34 cellular contexts compared by ENCODE assay signal in the genomic region with DNA sequence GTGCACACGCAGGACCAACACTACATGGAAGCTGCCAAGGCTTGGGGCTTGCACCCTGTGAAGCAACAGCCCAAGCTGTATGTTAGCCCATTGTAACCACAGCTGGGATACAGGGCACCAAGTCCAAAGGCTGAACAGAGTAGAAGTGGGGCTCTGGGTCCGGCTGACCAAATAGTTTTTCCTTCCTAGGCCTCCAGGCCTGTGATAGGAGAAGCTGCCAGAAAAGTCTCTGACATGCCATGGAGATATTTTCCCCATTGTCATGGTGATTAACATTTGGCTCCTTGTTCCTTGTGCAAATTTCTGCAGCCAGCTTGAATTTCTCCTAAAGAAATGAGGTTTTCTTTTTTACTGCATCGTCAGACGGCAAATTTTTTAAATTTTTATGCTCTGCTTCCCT.
"Had no signal": no experiment of that assay in that cellular context is flagged by ENCODE, and none has a peak within 500 bp of the region (broad histone marks: within the 10 kb centered on the region; RNA-seq: fewer than 3 reads in every experiment).

No MANE protein-coding gene starts in this region.

- H3K4me3 Mint-ChIP-seq: activated CD4-positive, alpha-beta T cell treated with anti-CD3 and anti-CD28 coated beads for 36 hours; activated CD4-positive, alpha-beta T cell treated with anti-CD3 and anti-CD28 coated beads, Interleukin-2, amount 10 ng/mL, durations not matched to agents 7 days and 5 days; activated CD8-positive, alpha-beta T cell treated with anti-CD3 and anti-CD28 coated beads for 36 hours; activated naive CD8-positive, alpha-beta T cell; activated T-cell treated with anti-CD3 and anti-CD28 coated beads, Interleukin-2, amount 50 U/mL, for 4 hours; activated T-helper 17 cell treated with anti-CD3 and anti-CD28 coated beads, Interleukin-2, amount 50 U/mL, for 72 hours; brain; endodermal cell; T-helper 17 cell; T-helper 2 cell treated with Interferon-gamma antibody and Interleukin-4, amounts not matched to agents 5 μg/mL and 100 μg/mL, for 36 hours had no signal

- H3K27ac Mint-ChIP-seq: activated CD4-positive, alpha-beta T cell treated with anti-CD3 and anti-CD28 coated beads for 36 hours; activated CD4-positive, alpha-beta T cell treated with anti-CD3 and anti-CD28 coated beads, Interleukin-2, amount 10 ng/mL, durations not matched to agents 7 days and 5 days; activated CD8-positive, alpha-beta T cell treated with anti-CD3 and anti-CD28 coated beads for 36 hours; activated naive CD8-positive, alpha-beta T cell; activated T-helper 17 cell treated with anti-CD3 and anti-CD28 coated beads, Interleukin-2, amount 50 U/mL, for 72 hours; brain; endodermal cell; T-helper 17 cell; T-helper 2 cell treated with Interferon-gamma antibody and Interleukin-4, amounts not matched to agents 5 μg/mL and 100 μg/mL, for 36 hours had no signal

- H3K9me3 Mint-ChIP-seq: activated CD8-positive, alpha-beta T cell treated with anti-CD3 and anti-CD28 coated beads for 36 hours; activated T-cell treated with anti-CD3 and anti-CD28 coated beads, Interleukin-2, amount 50 U/mL, for 4 hours; T-helper 2 cell treated with Interferon-gamma antibody and Interleukin-4, amounts not matched to agents 5 μg/mL and 100 μg/mL, for 36 hours had no signal

- H3K4me1 Mint-ChIP-seq: T-helper 17 cell had no signal

- FAIRE-seq: astrocyte had no signal

- H3K27me3 ChIP-seq: breast epithelium, cardiac muscle cell, colonic mucosa, dorsolateral prefrontal cortex, foreskin keratinocyte, gastroesophageal sphincter had no signal

- H3K4me1 ChIP-seq: breast epithelium, colonic mucosa, foreskin keratinocyte, gastroesophageal sphincter had no signal

- H3K27me3 Mint-ChIP-seq: activated CD4-positive, alpha-beta T cell treated with anti-CD3 and anti-CD28 coated beads for 36 hours; activated CD4-positive, alpha-beta T cell treated with anti-CD3 and anti-CD28 coated beads, Interleukin-2, amount 10 ng/mL, durations not matched to agents 7 days and 5 days; activated CD8-positive, alpha-beta T cell treated with anti-CD3 and anti-CD28 coated beads for 36 hours; activated naive CD8-positive, alpha-beta T cell; activated T-helper 17 cell treated with anti-CD3 and anti-CD28 coated beads, Interleukin-2, amount 50 U/mL, for 72 hours; brain; T-helper 17 cell had no signal

- DNase-seq: activated CD4-positive, alpha-beta T cell treated with anti-CD3 and anti-CD28 coated beads for 36 hours; activated CD4-positive, alpha-beta T cell treated with anti-CD3 and anti-CD28 coated beads, Interleukin-2, amount 10 ng/mL, durations not matched to agents 7 days and 5 days; activated CD4-positive, alpha-beta T cell treated with anti-CD3 and anti-CD28 coated beads, Interleukin-2, amount 50 U/mL, for 4 hours; activated CD4-positive, CD25-positive, alpha-beta regulatory T cell; activated CD4-positive, CD25-positive, alpha-beta regulatory T cell treated with anti-CD3 and anti-CD28 coated beads, Interleukin-2, amount 50 U/mL, for 72 hours; activated CD8-positive, alpha-beta memory T cell treated with anti-CD3 and anti-CD28 coated beads for 24 hours; activated CD8-positive, alpha-beta T cell treated with anti-CD3 and anti-CD28 coated beads for 36 hours; activated effector memory CD4-positive, alpha-beta T cell treated with Interleukin-2 at 50 U/mL for 16 hours; activated gamma-delta T cell treated with Interleukin-2 at 50 U/mL for 16 hours; activated naive CD4-positive, alpha-beta T cell treated with anti-CD3 and anti-CD28 coated beads, Interleukin-2, amount 50 U/mL, for 16 hours; activated naive CD4-positive, alpha-beta T cell treated with Interleukin-2 at 50 U/mL for 16 hours; activated T-cell treated with anti-CD3 and anti-CD28 coated beads, Interleukin-2, amount 50 U/mL, for 4 hours; amniotic stem cell; anterior cingulate cortex; central memory CD4-positive, alpha-beta T cell; cerebellar nuclear complex; colonic mucosa; dorsolateral prefrontal cortex; effector memory CD4-positive, alpha-beta T cell; endodermal cell; foreskin keratinocyte; T-helper 1 cell; T-helper 17 cell; T1000; WERI-Rb-1 had no signal

- H3K9me3 ChIP-seq: breast epithelium, colonic mucosa, gastroesophageal sphincter had no signal

- H3K36me3 Mint-ChIP-seq: activated naive CD8-positive, alpha-beta T cell; brain had no signal

- H3K4me3 ChIP-seq: breast epithelium, cardiac muscle cell, colonic mucosa, dorsolateral prefrontal cortex, gastroesophageal sphincter had no signal

- ATAC-seq: activated CD4-positive, alpha-beta T cell treated with anti-CD3 and anti-CD28 coated beads for 36 hours; activated CD8-positive, alpha-beta T cell treated with anti-CD3 and anti-CD28 coated beads for 36 hours; activated T-cell treated with anti-CD3 and anti-CD28 coated beads, Interleukin-2, amount 50 U/mL, for 4 hours; activated T-helper 17 cell treated with anti-CD3 and anti-CD28 coated beads, Interleukin-2, amount 50 U/mL, for 72 hours; esophagus mucosa; foreskin keratinocyte; gastroesophageal sphincter; T-helper 17 cell had no signal

- H3K27ac ChIP-seq: breast epithelium, cardiac muscle cell, colonic mucosa, dorsolateral prefrontal cortex, foreskin keratinocyte, gastroesophageal sphincter, WERI-Rb-1 had no signal

- H3K36me3 ChIP-seq: breast epithelium, cardiac muscle cell, colonic mucosa, gastroesophageal sphincter, WERI-Rb-1 had no signal
